22 cellular contexts compared by ENCODE assay signal in genomic region chr5:42021923-42022322, GRCh38.
A peak's percentile ranks its signal among the peaks of the same experiment; 100 is the strongest.
DNase-seq lines count a peak whose midpoint lies in the region; ATAC-seq, FAIRE-seq and TF ChIP-seq lines count a peak whose summit lies in the region.
"Had no signal": no experiment of that assay in that cellular context is flagged by ENCODE, and none has a peak within 500 bp of the region (broad histone marks: within the 10 kb centered on the region; RNA-seq: fewer than 3 reads in every experiment).

No MANE protein-coding gene starts in this region.

- TF ChIP-seq POLR2A in erythroblast (IDR thresholded peaks at IDR 0.05; ENCODE audit: low read length) = no peak

- DNase-seq in RCC 7860 (ENCODE audit: low spot score) (peak; percentile 80), myocyte (ENCODE audit: low read depth) (peak; percentile 5), erythroblast (lab: John Stamatoyannopoulos, UW) (no peak), substantia nigra (lab: John Stamatoyannopoulos, UW) (no peak)
- no peak for DNase-seq in activated T-cell treated with anti-CD3 and anti-CD28 coated beads, Interleukin-2, amount 50 U/mL, for 48 hours
- DNase-seq in stimulated activated CD4-positive, alpha-beta T cell treated with anti-CD3 and anti-CD28 coated beads, Interleukin-4, amount 100 ng/mL, for 24 hours = no peak
- DNase-seq: activated CD4-positive, alpha-beta T cell treated with anti-CD3 and anti-CD28 coated beads for 48 hours; activated CD8-positive, alpha-beta memory T cell treated with anti-CD3 and anti-CD28 coated beads, Interleukin-2, amount 50 U/mL, for 48 hours; activated naive CD4-positive, alpha-beta T cell treated with Interleukin-2 at 50 U/mL for 16 hours; anterior cingulate cortex; CD8-positive, alpha-beta memory T cell; cerebellar nuclear complex; DMS79; effector CD8-positive, alpha-beta T cell; esophagus squamous epithelium; GM23248; NCI-H82; right cardiac atrium; stimulated activated naive CD8-positive, alpha-beta T cell treated with anti-CD3 and anti-CD28 coated beads, Interleukin-15, amount 100 ng/mL, for 72 hours; SW 1271 had no signal

- peak; percentile 69 for ATAC-seq in GM18519 (IDR thresholded peaks at IDR 0.05; ENCODE audit: low FRiP score, unreplicated experiment)
- peak; percentile 78 for ATAC-seq in HG02870 (IDR thresholded peaks at IDR 0.05; ENCODE audit: unreplicated experiment)
- ATAC-seq: right cardiac atrium; stimulated activated naive CD8-positive, alpha-beta T cell treated with anti-CD3 and anti-CD28 coated beads, Interleukin-15, amount 100 ng/mL, for 72 hours had no signal

- no peak for FAIRE-seq in RCC 7860 (lab: Jason Lieb, UNC)

- no peak overlapping the region for H3K27ac ChIP-seq in substantia nigra (ENCODE audit: low read depth, low read length, poor library complexity, severe bottlenecking)
- H3K27ac ChIP-seq: esophagus squamous epithelium, GM23248 had no signal

Comparison
In these comparisons a context has a peak if more than half of its experiments do, and no peak if none do; other contexts are left out.
1. DNase-seq: peak in RCC 7860 (single experiment) and myocyte (single experiment); none in activated T-cell treated with anti-CD3 and anti-CD28 coated beads, Interleukin-2, amount 50 U/mL, for 48 hours (0 of 2), stimulated activated CD4-positive, alpha-beta T cell treated with anti-CD3 and anti-CD28 coated beads, Interleukin-4, amount 100 ng/mL, for 24 hours (single experiment), erythroblast (0 of 2) and substantia nigra (0 of 49).